In genomic region chr3:110381992-110382391, GRCh38 we compare ENCODE assay signal across 19 cellular contexts.
DNase-seq lines count a peak whose midpoint lies in the region.
"Had no signal": no experiment of that assay in that cellular context is flagged by ENCODE, and none has a peak within 500 bp of the region (broad histone marks: within the 10 kb centered on the region; RNA-seq: fewer than 3 reads in every experiment).

No MANE protein-coding gene starts in this region.

- DNase-seq in COLO668 (lab: John Stamatoyannopoulos, UW; ENCODE audit: unreplicated experiment): peak; percentile 11
- peak; percentile 66 for DNase-seq in M059J (ENCODE audit: low read depth)
- peak; percentile 9 for DNase-seq in RPMI7951 (ENCODE audit: low read depth)
- DNase-seq in kidney tubule cell (ENCODE audit: low spot score): peak; percentile 63
- DNase-seq in iPS-NIHi11 (ENCODE audit: low spot score): no peak
- DNase-seq in AG20443 (ENCODE audit: low spot score): no peak
- no peak for DNase-seq in NCI-H128 (lab: John Stamatoyannopoulos, UW; ENCODE audit: unreplicated experiment)
- DNase-seq in activated CD4-positive, alpha-beta T cell treated with anti-CD3 and anti-CD28 coated beads, Interleukin-2, amount 50 U/mL, for 1 hour: no peak
- DNase-seq: activated CD4-positive, alpha-beta memory T cell treated with anti-CD3 and anti-CD28 coated beads for 36 hours; amniotic stem cell; C1 segment of cervical spinal cord; DMS79 treated with DMSO at 0.1 percent for 48 hours; foreskin melanocyte; kidney; NCI-H1092; NCI-H2107; NCI-H82; stimulated activated CD4-positive, alpha-beta T cell treated with anti-CD3 and anti-CD28 coated beads, Interleukin-1b, Interleukin-23, amount 100 ng/mL, for 48 hours; stimulated activated naive B cell treated with anti-CD40 and anti-IgM and Interleukin-4, amounts not matched to agents 10 μg/mL and 1 μg/mL and 100 μg/mL, for 72 hours had no signal

Comparison
In these comparisons a context has a peak if more than half of its experiments do, and no peak if none do; other contexts are left out.
1. DNase-seq: peak in COLO668 (single experiment), M059J (single experiment), RPMI7951 (single experiment) and kidney tubule cell (single experiment); none in iPS-NIHi11 (single experiment), AG20443 (single experiment), NCI-H128 (single experiment) and activated CD4-positive, alpha-beta T cell treated with anti-CD3 and anti-CD28 coated beads, Interleukin-2, amount 50 U/mL, for 1 hour (single experiment).